Comparison of ENCODE assay signal across 17 cellular contexts in genomic region chr3:120470870-120471269, GRCh38. TPM values are rescaled to one million over a fixed set of nuclear protein-coding genes. Genes with fewer than 3 reads are reported as not detected.
A peak's percentile ranks its signal among the peaks of the same experiment; 100 is the strongest.
DNase-seq lines count a peak whose midpoint lies in the region; ATAC-seq and TF ChIP-seq lines count a peak whose summit lies in the region.
"Had no signal": no experiment of that assay in that cellular context is flagged by ENCODE, and none has a peak within 500 bp of the region (broad histone marks: within the 10 kb centered on the region; RNA-seq: fewer than 3 reads in every experiment).

No MANE protein-coding gene starts in this region.

- H3K36me3 Mint-ChIP-seq in activated T-cell treated with anti-CD3 and anti-CD28 coated beads, Interleukin-2, amount 50 U/mL, for 24 hours (ENCODE audit: low read depth), result no peaks in the 10 kb centered on the region
- H3K36me3 Mint-ChIP-seq: memory B cell had no signal

- no peak overlapping the region for H2BK120ac ChIP-seq in mesendoderm (ENCODE audit: low read depth, low read length)

- no peaks in the 10 kb centered on the region for H3K9me3 Mint-ChIP-seq in activated T-cell treated with anti-CD3 and anti-CD28 coated beads, Interleukin-2, amount 50 U/mL, for 24 hours
- H3K9me3 Mint-ChIP-seq: activated naive CD8-positive, alpha-beta T cell treated with anti-CD3 and anti-CD28 coated beads, Interleukin-2, amount 50 U/mL, for 24 hours had no signal

- H3K4me1 Mint-ChIP-seq in activated T-cell treated with anti-CD3 and anti-CD28 coated beads, Interleukin-2, amount 50 U/mL, for 24 hours (ENCODE audit: low read depth), result no peaks in the 10 kb centered on the region
- H3K4me1 Mint-ChIP-seq: activated naive CD8-positive, alpha-beta T cell treated with anti-CD3 and anti-CD28 coated beads, Interleukin-2, amount 50 U/mL, for 24 hours; memory B cell had no signal

- H3K18ac ChIP-seq in mesendoderm (ENCODE audit: low read length), result peak overlapping the region; percentile 32

- TF ChIP-seq POLR2A in esophagus muscularis mucosa (IDR thresholded peaks at IDR 0.05; ENCODE audit: low read depth), result no peak

- H3K27me3 ChIP-seq in esophagus muscularis mucosa, result no peaks in the 10 kb centered on the region
- H3K27me3 ChIP-seq in mesendoderm (ENCODE audit: insufficient read depth, low read length, poor library complexity), result no peaks in the 10 kb centered on the region
- H3K27me3 ChIP-seq in aorta (ENCODE audit: control insufficient read depth in 1 of 2, insufficient read depth in 2 of 2, low read length in 1 of 2), result no peaks in the 10 kb centered on the region
- H3K27me3 ChIP-seq: dorsolateral prefrontal cortex, SJCRH30 had no signal

- intact Hi-C loops in esophagus muscularis mucosa (cut with DNase I) (no loop called here), aorta (cut with DNase I) (no loop called here)

- H3K27ac ChIP-seq in esophagus muscularis mucosa (replicated peaks in 1 of 4) (peak overlapping the region; percentile 55 to 71 (median 66)), mesendoderm (ENCODE audit: low read depth, low read length) (no peak overlapping the region), aorta (ENCODE audit: low read depth in 1 of 2, low read length in 2 of 2) (no peak overlapping the region)
- H3K27ac ChIP-seq: 22Rv1, SJCRH30 had no signal

- DNase-seq in NCI-H1092 treated with DMSO at 0.1 percent for 48 hours (lab: John Stamatoyannopoulos, UW) (peak; percentile 24), NCI-H1092 (lab: John Stamatoyannopoulos, UW) (no peak), esophagus muscularis mucosa (ENCODE audit: extremely low spot score) (no peak), mesendoderm (no peak), aorta (no peak)
- DNase-seq in activated T-cell treated with anti-CD3 and anti-CD28 coated beads, Interleukin-2, amount 50 U/mL, for 24 hours, result no peak
- DNase-seq: activated CD8-positive, alpha-beta memory T cell treated with anti-CD3 and anti-CD28 coated beads, Interleukin-2, amount 50 U/mL, for 4 hours; activated naive CD8-positive, alpha-beta T cell treated with anti-CD3 and anti-CD28 coated beads, Interleukin-2, amount 50 U/mL, for 24 hours; COR-L47; NCI-H1417; NCI-H69; SJCRH30 had no signal

- H3K9me3 ChIP-seq in esophagus muscularis mucosa (no peaks in the 10 kb centered on the region), aorta (ENCODE audit: control insufficient read depth, low read length) (no peaks in the 10 kb centered on the region)

- peak overlapping the region; percentile 29 for H3K56ac ChIP-seq in mesendoderm (ENCODE audit: low read length)

- no peak overlapping the region for H2BK5ac ChIP-seq in mesendoderm (ENCODE audit: low read length)

- ATAC-seq in aorta (ENCODE audit: low FRiP score) (peak; percentile 49), HG02852 (IDR thresholded peaks at IDR 0.05; ENCODE audit: unreplicated experiment) (no peak), HG03039 (IDR thresholded peaks at IDR 0.05; ENCODE audit: unreplicated experiment) (no peak)
- ATAC-seq: activated naive CD8-positive, alpha-beta T cell treated with anti-CD3 and anti-CD28 coated beads, Interleukin-2, amount 50 U/mL, for 24 hours had no signal

- no peak for TF ChIP-seq CTCF in esophagus muscularis mucosa (IDR thresholded peaks at IDR 0.05)

- no peak overlapping the region for H4K8ac ChIP-seq in mesendoderm (ENCODE audit: low read depth, low read length)

- no peak overlapping the region for H3K9ac ChIP-seq in mesendoderm (ENCODE audit: low read length)

- H3K4me1 ChIP-seq in esophagus muscularis mucosa, result peaks cover 8 to 32% (median 25%) of the 10 kb centered on the region in 4 donors
- H3K4me1 ChIP-seq in mesendoderm (ENCODE audit: control insufficient read depth, low read depth, low read length), result peaks cover 13% of the 10 kb centered on the region
- H3K4me1 ChIP-seq in aorta (ENCODE audit: control insufficient read depth in 1 of 2, insufficient read depth in 2 of 2, low read length in 2 of 2), result peaks cover 2 to 3% of the 10 kb centered on the region in 2 donors
- H3K4me1 ChIP-seq: SJCRH30 had no signal

- peak; percentile 14 for TF ChIP-seq EP300 in esophagus muscularis mucosa (IDR thresholded peaks at IDR 0.05)

- no peak overlapping the region for H3K4ac ChIP-seq in mesendoderm (ENCODE audit: low read depth, low read length)

- H3K79me1 ChIP-seq in mesendoderm (ENCODE audit: low read length), result no peaks in the 10 kb centered on the region

- no peak overlapping the region for H3K4me3 ChIP-seq in esophagus muscularis mucosa
- no peak overlapping the region for H3K4me3 ChIP-seq in mesendoderm (ENCODE audit: low read length)
- no peak overlapping the region for H3K4me3 ChIP-seq in aorta (ENCODE audit: low read length in 2 of 2)
- H3K4me3 ChIP-seq: SJCRH30 had no signal

- no peak overlapping the region for H3K27ac Mint-ChIP-seq in activated T-cell treated with anti-CD3 and anti-CD28 coated beads, Interleukin-2, amount 50 U/mL, for 24 hours
- H3K27ac Mint-ChIP-seq: activated naive CD8-positive, alpha-beta T cell treated with anti-CD3 and anti-CD28 coated beads, Interleukin-2, amount 50 U/mL, for 24 hours; memory B cell had no signal

- peaks cover 20% of the 10 kb centered on the region for H3K27me3 Mint-ChIP-seq in activated T-cell treated with anti-CD3 and anti-CD28 coated beads, Interleukin-2, amount 50 U/mL, for 24 hours

- no peak overlapping the region for H3K4me2 ChIP-seq in mesendoderm (ENCODE audit: low read length)

- 31% methylated on average over 2 of the region's 2 CpGs for WGBS in esophagus muscularis mucosa
- WGBS in mesendoderm (ENCODE audit: extremely low coverage, insufficient coverage, low lambda C conversion rate), result no CpG with 5 or more reads among the region's 2 CpGs
- 1 to 5% methylated on average over 2 of the region's 2 CpGs for WGBS in aorta, 2 donors

- no peak overlapping the region for H4K5ac ChIP-seq in mesendoderm (ENCODE audit: low read length)

- no peak overlapping the region for H3K23ac ChIP-seq in mesendoderm (ENCODE audit: low read length)

- no peak overlapping the region for H2BK15ac ChIP-seq in mesendoderm (replicated peaks; ENCODE audit: low read depth)

- no peak overlapping the region for H3K4me3 Mint-ChIP-seq in activated T-cell treated with anti-CD3 and anti-CD28 coated beads, Interleukin-2, amount 50 U/mL, for 24 hours
- H3K4me3 Mint-ChIP-seq: activated naive CD8-positive, alpha-beta T cell treated with anti-CD3 and anti-CD28 coated beads, Interleukin-2, amount 50 U/mL, for 24 hours; memory B cell had no signal

- no peaks in the 10 kb centered on the region for H3K36me3 ChIP-seq in esophagus muscularis mucosa
- no peaks in the 10 kb centered on the region for H3K36me3 ChIP-seq in mesendoderm (ENCODE audit: control insufficient read depth, insufficient read depth, low read length)
- no peaks in the 10 kb centered on the region for H3K36me3 ChIP-seq in aorta (ENCODE audit: control insufficient read depth in 1 of 2, insufficient read depth in 2 of 2, low read length in 1 of 2)
- H3K36me3 ChIP-seq: SJCRH30 had no signal

- H3K79me2 ChIP-seq in mesendoderm (ENCODE audit: control insufficient read depth, insufficient read depth, low read length), result no peaks in the 10 kb centered on the region

- H2AK5ac ChIP-seq in mesendoderm (ENCODE audit: low read length), result no peak overlapping the region

RNA-seq across cellular contexts. Expression of gene FSTL1, which starts 20.1 kb away (rescaled TPM):
- total RNA-seq in esophagus muscularis mucosa (100 to 1,000 TPM; 409 to 701 (median 677) TPM), aorta (100 to 1,000 TPM; 716 to 833 TPM)
- 170 TPM for polyA plus RNA-seq in mesendoderm (2013, experiment 1 of 2)
- polyA plus RNA-seq in mesendoderm (2013, experiment 2 of 2), result 174 TPM
- polyA plus RNA-seq in aorta, result 100 to 1,000 TPM; 103 to 319 TPM

Comparison
In these comparisons a context has a peak if more than half of its experiments do, and no peak if none do; other contexts are left out.
1. H3K27ac ChIP-seq: peak in esophagus muscularis mucosa (4 of 4); none in mesendoderm (single experiment) and aorta (0 of 2).